8 cellular contexts compared by ENCODE assay signal in the genomic region with DNA sequence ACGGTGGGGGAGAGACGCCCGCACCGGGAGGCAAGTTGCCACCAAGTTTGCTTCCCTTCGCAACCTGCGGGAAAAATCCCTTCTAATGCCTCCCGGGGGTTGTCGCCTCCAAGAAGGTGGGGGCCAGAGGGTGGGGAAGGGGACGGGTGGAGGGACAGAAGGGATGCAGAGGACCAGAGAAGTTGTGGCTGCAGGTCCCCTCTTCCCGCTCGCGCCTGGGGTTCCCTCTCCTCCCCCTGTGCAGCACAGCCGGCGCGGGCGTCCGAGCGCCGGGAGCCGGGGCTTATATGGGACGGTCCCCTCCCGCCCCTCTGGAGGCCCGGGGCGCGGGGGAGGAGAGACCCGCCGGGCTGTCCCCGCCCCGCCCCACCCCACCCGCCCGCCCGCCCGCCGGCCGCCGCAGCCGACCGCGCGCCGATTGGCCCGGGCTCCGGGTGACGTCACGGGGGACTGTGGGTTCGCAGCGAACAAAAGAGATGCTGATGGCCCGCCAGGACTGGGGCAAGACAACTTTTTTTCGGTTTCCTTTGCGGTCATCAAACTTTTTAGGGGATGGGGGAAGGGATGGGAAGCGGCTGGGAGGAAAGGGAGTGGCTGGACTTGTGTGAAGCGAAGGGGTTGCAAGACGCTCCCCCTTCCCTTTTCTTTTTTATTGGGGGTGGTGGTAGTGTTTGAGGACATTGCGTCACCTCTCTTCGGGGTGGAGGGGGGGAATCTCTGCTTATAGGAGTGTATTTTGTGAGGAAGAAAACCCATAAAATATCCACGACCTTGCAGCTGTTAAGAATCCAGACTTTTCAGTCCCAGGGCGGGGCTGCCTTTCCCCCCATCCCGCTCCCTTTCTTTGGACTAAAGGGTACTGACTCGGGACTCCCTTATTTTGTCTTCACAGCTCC. TPM values are rescaled to one million over a fixed set of nuclear protein-coding genes. Genes with fewer than 3 reads are reported as not detected.
DNase-seq lines count a peak whose midpoint lies in the region; ATAC-seq, FAIRE-seq and TF ChIP-seq lines count a peak whose summit lies in the region.

A gene (minus strand): TSS at position 260 of the 896 bp plus-strand sequence. CDS start 266 bp downstream, outside the sequence.

- H3K9me1 ChIP-seq in IMR-90 (ENCODE audit: insufficient read depth, low read length) (peaks cover 13% of the 10 kb centered on the region), K562 (ENCODE audit: control insufficient read depth, insufficient read depth, low read length) (no peaks in the 10 kb centered on the region)

- H3K9ac ChIP-seq in IMR-90 (ENCODE audit: low read depth, low read length): peak within 1 kb of the TSS; percentile 99
- peak within 1 kb of the TSS; percentile 25 to 85 for H3K9ac ChIP-seq in K562 (ENCODE audit: insufficient read depth in 1 of 2, low read depth in 2 of 2, low read length in 2 of 2)

- H3K27me3 ChIP-seq in Caco-2 (replicated peaks; ENCODE audit: control insufficient read depth, insufficient read depth, low read length) (no peaks in the 10 kb centered on the region), IMR-90 (ENCODE audit: control insufficient read depth, insufficient read depth, low read length) (no peaks in the 10 kb centered on the region), K562 (ENCODE audit: control insufficient read depth in 2 of 2, insufficient read depth in 2 of 2, low read length in 2 of 2) (no peaks in the 10 kb centered on the region)

- H3K4me1 Mint-ChIP-seq in Caco-2 (ENCODE audit: low read depth, unreplicated experiment): peaks cover 26% of the 10 kb centered on the region
- peaks cover 15% of the 10 kb centered on the region for H3K4me1 Mint-ChIP-seq in T-helper 2 cell treated with Interferon-gamma antibody and Interleukin-4, amounts not matched to agents 5 μg/mL and 100 μg/mL, for 36 hours (ENCODE audit: low read depth)

- peak within 1 kb of the TSS; percentile 86 for H3K4ac ChIP-seq in IMR-90 (ENCODE audit: low read depth, low read length)

- peak within 1 kb of the TSS; percentile 94 for H3K27ac Mint-ChIP-seq in Caco-2 (ENCODE audit: unreplicated experiment)
- no peak within 1 kb of the TSS for H3K27ac Mint-ChIP-seq in T-helper 2 cell treated with Interferon-gamma antibody and Interleukin-4, amounts not matched to agents 5 μg/mL and 100 μg/mL, for 36 hours

- H2BK5ac ChIP-seq in IMR-90 (ENCODE audit: low read depth, low read length, poor library complexity, severe bottlenecking): peak within 1 kb of the TSS; percentile 92

- H3K79me2 ChIP-seq in K562 (ENCODE audit: control insufficient read depth, insufficient read depth, low read length): no peaks in the 10 kb centered on the region

- in situ Hi-C loops in IMR-90 (cut with MboI; ENCODE audit: low sequenced_read_pairs): loop anchor here (10.0 kb wide), 1 partner anchor 479 kb away; no protein-coding TSS in a partner anchor
- in situ Hi-C loops in K562 (cut with MboI): no loop called here

- peaks cover 61% of the 10 kb centered on the region for H3K36me3 Mint-ChIP-seq in Caco-2 (ENCODE audit: insufficient read depth, unreplicated experiment)
- no peaks in the 10 kb centered on the region for H3K36me3 Mint-ChIP-seq in T-helper 2 cell treated with Interferon-gamma antibody and Interleukin-4, amounts not matched to agents 5 μg/mL and 100 μg/mL, for 36 hours (ENCODE audit: low read depth)

- H4K8ac ChIP-seq in IMR-90 (ENCODE audit: low read depth in 2 of 2, low read length in 2 of 2): peak within 1 kb of the TSS; percentile 91 to 99

- H2BK120ac ChIP-seq in IMR-90 (ENCODE audit: low read depth, low read length): peak within 1 kb of the TSS; percentile 90

- peak within 1 kb of the TSS; percentile 97; the same call in 2 of the 3 replicates for H2BK15ac ChIP-seq in IMR-90 (ENCODE audit: low read depth, low read length)

- no peak for TF ChIP-seq EP300 in K562 (IDR thresholded peaks at IDR 0.05; ENCODE audit: low read length)

- TF ChIP-seq RAD21 in IMR-90 (IDR thresholded peaks at IDR 0.05; ENCODE audit: low read length): peak; percentile 11
- TF ChIP-seq RAD21 in K562 (CRISPR knock-in tag; conservative IDR thresholded peaks at IDR 0.05 in 1 of 2, IDR thresholded peaks at IDR 0.05 in 1 of 2): no peak

- ATAC-seq in GM21515 (IDR thresholded peaks at IDR 0.05; ENCODE audit: unreplicated experiment) (peak; percentile 78), IMR-90 (ENCODE audit: low read depth) (peak; percentile 82), K562 (peak; percentile 87)

- peaks cover 5% of the 10 kb centered on the region for H4K20me1 ChIP-seq in IMR-90 (ENCODE audit: insufficient read depth, low read length)
- H4K20me1 ChIP-seq in K562 (replicated peaks; ENCODE audit: control insufficient read depth, insufficient read depth, low read length): no peaks in the 10 kb centered on the region

- peak within 1 kb of the TSS; percentile 84 for H3K4me3 Mint-ChIP-seq in Caco-2 (ENCODE audit: unreplicated experiment)
- peak within 1 kb of the TSS; percentile 86 for H3K4me3 Mint-ChIP-seq in T-helper 2 cell treated with Interferon-gamma antibody and Interleukin-4, amounts not matched to agents 5 μg/mL and 100 μg/mL, for 36 hours

- H2AK5ac ChIP-seq in IMR-90 (ENCODE audit: low read depth, low read length): peak within 1 kb of the TSS; percentile 91

- WGBS in IMR-90 (ENCODE audit: extremely low coverage in 2 of 2, insufficient read length in 1 of 2), 2 experiments: 0% methylated on average over 2 of the region's 59 CpGs; no CpG with 5 or more reads in 1 of the 2 experiments
- WGBS in K562 (ENCODE audit: insufficient coverage, low coverage, missing lambda C conversion rate): 0% methylated on average over 8 of the region's 59 CpGs

- dilution Hi-C loops in IMR-90 (cut with HindIII; ENCODE audit: low sequenced_read_pairs, unreplicated experiment): no loop called here

- peak within 1 kb of the TSS; percentile 97 for H3K23ac ChIP-seq in IMR-90 (ENCODE audit: low read depth, low read length)

- FAIRE-seq in K562 (lab: Jason Lieb, UNC): no peak

- H3K9me3 Mint-ChIP-seq in Caco-2 (ENCODE audit: unreplicated experiment): no peaks in the 10 kb centered on the region
- H3K9me3 Mint-ChIP-seq in T-helper 2 cell treated with Interferon-gamma antibody and Interleukin-4, amounts not matched to agents 5 μg/mL and 100 μg/mL, for 36 hours: no peaks in the 10 kb centered on the region

- H3K79me1 ChIP-seq in IMR-90 (ENCODE audit: low read depth in 1 of 2, low read length in 2 of 2): peaks cover 13 to 31% of the 10 kb centered on the region in 2 experiments

- peak within 1 kb of the TSS; percentile 73 for H2AFZ ChIP-seq in IMR-90 (replicated peaks; ENCODE audit: low read length, poor library complexity)
- peak within 1 kb of the TSS; percentile 89 for H2AFZ ChIP-seq in K562 (ENCODE audit: low read depth, low read length)

- H3K27ac ChIP-seq in IMR-90 (ENCODE audit: insufficient read depth, low read length) (peak within 1 kb of the TSS; percentile 94), K562 (ENCODE audit: extremely low read depth, low read depth, low read length) (no peak within 1 kb of the TSS)

- H3K4me3 ChIP-seq in Caco-2 (ENCODE audit: low read depth, low read length) (peak within 1 kb of the TSS; percentile 99), IMR-90 (ENCODE audit: insufficient read depth, low read depth, low read length) (peak within 1 kb of the TSS; percentile 65), K562 (peak within 1 kb of the TSS; percentile 48)

- peak within 1 kb of the TSS; percentile 90 for H3K18ac ChIP-seq in IMR-90 (ENCODE audit: low read depth, low read length)

- TF ChIP-seq CTCF in Caco-2 (IDR thresholded peaks at IDR 0.05; ENCODE audit: insufficient read depth in 1 of 2, low read depth in 1 of 2, low read length in 1 of 2, severe bottlenecking in 1 of 2, unreplicated experiment in 1 of 2) (no peak), IMR-90 (conservative IDR thresholded peaks at IDR 0.05; ENCODE audit: low read depth, low read length) (no peak), K562 (IDR thresholded peaks at IDR 0.05 in 2 of 3, conservative IDR thresholded peaks at IDR 0.05 in 1 of 3; ENCODE audit: insufficient read depth in 2 of 3, low read depth in 1 of 3, low read length in 3 of 3) (no peak)

- CTCF ChIA-PET in Caco-2 (lab: Charles Lee) (interaction anchor here (0.7 kb wide), 1 partner anchor 19 kb away, joined by 3 read pairs; no protein-coding TSS in a partner anchor), IMR-90 (lab: Yijun Ruan, JAX) (interaction anchor here (1.0 kb wide), 1 partner anchor 45 kb away, joined by 3 read pairs; no protein-coding TSS in a partner anchor), K562 (lab: Yijun Ruan, JAX; ENCODE audit: low intra/inter-chr PET ratio) (no interaction called here)

- H3K4me1 ChIP-seq in Caco-2 (peaks cover 40% of the 10 kb centered on the region), IMR-90 (ENCODE audit: control insufficient read depth, insufficient read depth, low read length) (peaks cover 8% of the 10 kb centered on the region), K562 (replicated peaks in 1 of 2; ENCODE audit: control insufficient read depth in 2 of 2, insufficient read depth in 2 of 2, low read length in 2 of 2) (peaks cover 0 to 6% of the 10 kb centered on the region in 2 experiments; a peak in 2 of 5 replicates)

- TF ChIP-seq POLR2A in IMR-90 (IDR thresholded peaks at IDR 0.05; ENCODE audit: low read depth, low read length): peak; percentile 99
- TF ChIP-seq POLR2A in K562 (conservative IDR thresholded peaks at IDR 0.05): no peak

- H3K14ac ChIP-seq in IMR-90 (replicated peaks; ENCODE audit: low read depth, low read length): peak within 1 kb of the TSS; percentile 97

- intact Hi-C loops in Caco-2 (cut with micrococcal nuclease; ENCODE audit: unreplicated experiment) (loop anchor here (1.0 to 5.0 kb wide), 7 partner anchors 16 to 576 kb away; a partner anchor contains a TSS), IMR-90 (cut with micrococcal nuclease) (loop anchor here (1.0 to 5.0 kb wide), 9 partner anchors 24 to 484 kb away; no protein-coding TSS in a partner anchor), K562 (cut with micrococcal nuclease) (no loop called here)

- POLR2A ChIA-PET in Caco-2 (lab: Charles Lee): interaction anchor here (0.6 kb wide), 1 partner anchor 184 kb away, joined by 4 read pairs; no protein-coding TSS in a partner anchor
- POLR2A ChIA-PET in IMR-90 (lab: Charles Lee; ENCODE audit: unreplicated experiment): interaction anchor here (0.6 kb wide), 1 partner anchor 222 kb away, joined by 6 read pairs; no protein-coding TSS in a partner anchor
- POLR2A ChIA-PET in K562 (lab: Yijun Ruan, JAX): interaction anchor here (1.1 kb wide), 1 partner anchor 13 kb away, joined by 6 read pairs; no protein-coding TSS in a partner anchor

- DNase-seq in Caco-2: peak; percentile 95 to 96
- peak; percentile 98 for DNase-seq in IMR-90
- DNase-seq in T-helper 2 cell treated with Interferon-gamma antibody and Interleukin-4, amounts not matched to agents 5 μg/mL and 100 μg/mL, for 36 hours (ENCODE audit: low spot score): peak; percentile 73
- peak; percentile 72 to 87 (median 84) for DNase-seq in K562 (ENCODE audit: extremely low read depth in 1 of 4, low spot score in 3 of 4)
- peak in 47 of 51 donors; percentile 10 to 83 (median 61) for DNase-seq in hypothalamus (lab: John Stamatoyannopoulos, UW)
- peak; percentile 79 for DNase-seq in retina
- no peak for DNase-seq in SKM-1 (lab: John Stamatoyannopoulos, UW; ENCODE audit: unreplicated experiment)

- H3K4me2 ChIP-seq in IMR-90 (ENCODE audit: low read depth, low read length) (peak within 1 kb of the TSS; percentile 92), K562 (ENCODE audit: insufficient read depth, low read length) (peak within 1 kb of the TSS; percentile 83)

- H4K5ac ChIP-seq in IMR-90 (ENCODE audit: low read depth, low read length): peak within 1 kb of the TSS; percentile 61

- no peaks in the 10 kb centered on the region for H3K27me3 Mint-ChIP-seq in Caco-2 (ENCODE audit: insufficient read depth, unreplicated experiment)
- H3K27me3 Mint-ChIP-seq in T-helper 2 cell treated with Interferon-gamma antibody and Interleukin-4, amounts not matched to agents 5 μg/mL and 100 μg/mL, for 36 hours (ENCODE audit: low read depth): peaks cover 74% of the 10 kb centered on the region

- H3K36me3 ChIP-seq in Caco-2 (ENCODE audit: control insufficient read depth, insufficient read depth, low read length) (peaks cover 7% of the 10 kb centered on the region), IMR-90 (ENCODE audit: control insufficient read depth, insufficient read depth, low read length) (peaks cover 18% of the 10 kb centered on the region), K562 (ENCODE audit: control insufficient read depth, insufficient read depth, low read length) (no peaks in the 10 kb centered on the region)

- H3K9me3 ChIP-seq in Caco-2 (no peaks in the 10 kb centered on the region), IMR-90 (ENCODE audit: control insufficient read depth, insufficient read depth, low read length) (no peaks in the 10 kb centered on the region), K562 (replicated peaks; ENCODE audit: control insufficient read depth, insufficient read depth, low read depth, low read length) (no peaks in the 10 kb centered on the region)

- peak within 1 kb of the TSS; percentile 92 for H4K91ac ChIP-seq in IMR-90 (ENCODE audit: insufficient read depth, low read depth, low read length)

- peak within 1 kb of the TSS; percentile 60 for H2BK20ac ChIP-seq in IMR-90 (ENCODE audit: low read depth, low read length)

- BruUV-seq in Caco-2 (replicated peaks; lab: Mats Ljungman, UMichigan) (no TSS peak), IMR-90 (replicated peaks; lab: Mats Ljungman, UMichigan) (no TSS peak), K562 (replicated peaks; lab: Mats Ljungman, UMichigan) (TSS peak; percentile 89)

- peak within 1 kb of the TSS; percentile 99 for H3K56ac ChIP-seq in IMR-90 (ENCODE audit: extremely low read depth, insufficient read depth, low read length)

- peak within 1 kb of the TSS; percentile 93 for H2AK9ac ChIP-seq in IMR-90 (replicated peaks; ENCODE audit: low read depth, low read length, poor library complexity)

RNA-seq across cellular contexts. Expression of the gene that starts here (rescaled TPM):
- 3,805 and 3,872 TPM in 2 replicates for total RNA-seq in Caco-2 (2022)
- 7,693 and 8,243 TPM in 2 replicates for total RNA-seq in IMR-90 (2012; rRNA removed)
- polyA plus RNA-seq in IMR-90 (2012; rRNA removed): 11,046 and 13,004 TPM in 2 replicates
- polyA plus RNA-seq in IMR-90 (2012; cell fraction: cytosol; rRNA removed): 4,918 and 6,925 TPM in 2 replicates
- polyA plus RNA-seq in IMR-90 (2012; cell fraction: nucleus; rRNA removed; ENCODE audit: low replicate concordance): 23,704 and 31,508 TPM in 2 replicates
- total RNA-seq in K562 (2011; cell fraction: chromatin; rRNA removed; ENCODE audit: low replicate concordance): 74.3 and 88.7 TPM in 2 replicates
- 48.4 and 49.6 TPM in 2 replicates for total RNA-seq in K562 (2011; cell fraction: nucleolus; rRNA removed)
- total RNA-seq in K562 (2011; cell fraction: nucleoplasm; rRNA removed): 56.4 and 73.1 TPM in 2 replicates
- total RNA-seq in K562 (2014; rRNA removed): 9.9 and 11.8 TPM in 2 replicates
- 7.9 and 8.0 TPM in 2 replicates for total RNA-seq in K562 (2014; rRNA removed; fragmentation: Illumina TruSeq; extraction: Trizol)
- 9.6 and 11.7 TPM in 2 replicates for total RNA-seq in K562 (2015; rRNA removed; fragmentation: Illumina TruSeq; extraction: Trizol)
- total RNA-seq in K562 (2021): 18.2 and 19.1 TPM in 2 replicates
- 3.6 and 15.6 TPM in 2 replicates for polyA plus RNA-seq in K562 (2011; rRNA removed)
- polyA plus RNA-seq in K562 (2011; cell fraction: cytosol; rRNA removed): 4.5 and 12.3 TPM in 2 replicates
- 4.1 and 23.4 TPM in 2 replicates for polyA plus RNA-seq in K562 (2011; cell fraction: nucleus; rRNA removed)
- polyA plus RNA-seq in K562 (2012): 24.4 and 71.0 TPM in 2 replicates
- polyA plus RNA-seq in K562 (2014; fragmentation: Illumina TruSeq; extraction: Trizol): 13.0 and 17.0 TPM in 2 replicates
- 10 to 100 TPM; 10.2 to 11.2 TPM for polyA plus RNA-seq in K562 (2014; fragmentation: Nextera tagmentation; extraction: Ambion mirVana)
- polyA plus RNA-seq in K562 (2014; rRNA removed): 7.4 and 11.8 TPM in 2 replicates
- 8.7 and 31.7 TPM in 2 replicates for polyA minus RNA-seq in K562 (2011; rRNA and poly(A)+ RNA removed)
- polyA minus RNA-seq in K562 (2011; cell fraction: cytosol; rRNA and poly(A)+ RNA removed): 28.9 and 42.8 TPM in 2 replicates
- 2.9 and 8.5 TPM in 2 replicates for polyA minus RNA-seq in K562 (2011; cell fraction: nucleus; rRNA and poly(A)+ RNA removed)

Comparison
In these comparisons a context has a peak if more than half of its experiments do, and no peak if none do; other contexts are left out.
1. RNA of the gene that starts here (total RNA-seq): 7,693 to 8,243 TPM in IMR-90 and 3,805 to 3,872 TPM in Caco-2; 7.9 to 88.7 TPM in K562; every median in the first group is over 10 times any median in the second.
2. RNA of the gene that starts here (polyA plus RNA-seq): 4,918 to 31,508 TPM in IMR-90; 3.6 to 71.0 TPM in K562; every median in the first group is over 10 times any median in the second.
3. H3K4me3 ChIP-seq: peak in every context shown above with its lines; median percentile 99 in Caco-2; 65 in IMR-90; 48 in K562.
4. Peak in every context shown above with its lines, with median percentiles within 50 percentile points of each other: ATAC-seq.